Comparison of ENCODE assay signal across 1 cellular context in genomic region chr15:81176291-81176893, GRCh38.
TF ChIP-seq lines count a peak whose summit lies in the region.

No MANE protein-coding gene starts in this region.

TF ChIP-seq in K562, 482 proteins besides CTCF, POLR2A, EP300 and RAD21:
- TF ChIP-seq POLR2G (IDR thresholded peaks at IDR 0.05; ENCODE audit: low read depth, low read length): 0 out of 2 replicates have a peak, but pooled peaks have one; percentile 27
- TF ChIP-seq BDP1 (IDR thresholded peaks at IDR 0.05; ENCODE audit: insufficient read depth, insufficient read length): no peak
- TF ChIP-seq NFIC (IDR thresholded peaks at IDR 0.05): no peak
- no peak for TF ChIP-seq ARID3B (CRISPR knock-in tag; IDR thresholded peaks at IDR 0.05; ENCODE audit: borderline replicate concordance)
- no peak for TF ChIP-seq SAP30 (IDR thresholded peaks at IDR 0.05; ENCODE audit: borderline replicate concordance, insufficient read depth, low read depth, low read length, poor library complexity, severe bottlenecking)
- TF ChIP-seq ZNF668 (CRISPR knock-in tag; IDR thresholded peaks at IDR 0.05): no peak
- no peak for TF ChIP-seq RB1 (IDR thresholded peaks at IDR 0.05; ENCODE audit: low read depth)
